In the genomic region with DNA sequence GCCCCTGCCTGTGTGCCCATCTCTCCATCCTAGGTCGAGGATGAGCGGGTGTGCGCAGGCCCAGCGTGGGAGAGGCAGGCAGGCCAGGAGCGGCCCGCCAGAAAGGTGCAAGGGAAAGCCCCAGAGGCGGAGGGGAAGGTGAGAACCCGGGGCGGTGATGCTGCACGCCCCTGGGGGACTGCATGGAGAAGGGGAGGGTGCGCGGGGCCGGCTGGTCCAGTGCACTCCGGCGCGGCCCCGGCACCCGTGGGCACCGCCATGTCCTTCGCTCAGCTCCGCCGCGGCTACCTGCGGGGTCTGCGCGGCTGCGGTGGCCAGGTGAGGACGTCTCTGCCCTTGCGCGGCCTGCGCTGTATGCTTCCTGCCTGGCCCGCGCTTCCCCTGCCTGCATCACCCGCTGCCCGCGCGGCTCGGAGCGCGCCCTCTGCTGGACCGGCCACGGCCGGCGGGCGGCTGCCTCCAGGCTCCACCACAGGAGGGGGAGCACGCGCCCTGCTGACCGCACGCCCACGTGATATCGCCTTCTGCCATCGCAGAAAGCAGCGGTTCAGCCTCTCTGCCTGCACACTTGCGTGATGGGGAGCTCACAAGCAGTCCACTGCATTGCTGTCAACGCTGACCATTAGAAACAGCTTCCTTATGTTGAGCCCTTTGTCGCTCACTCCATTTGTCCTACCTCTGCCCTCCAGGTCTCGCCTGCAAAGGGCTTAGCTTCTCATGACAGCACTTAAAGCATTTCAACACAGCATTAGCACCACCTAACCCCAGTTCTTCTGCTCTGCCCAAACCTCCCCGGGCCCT, we compare ENCODE assay signal across 8 cellular contexts.
DNase-seq lines count a peak whose midpoint lies in the region; ATAC-seq and TF ChIP-seq lines count a peak whose summit lies in the region.

No MANE protein-coding gene starts in this region.

- WGBS in heart left ventricle, 4 donors, result 10 to 19% (median 12%) methylated on average over 43 to 58 of the region's 58 CpGs

- no peaks in the 10 kb centered on the region for H3K36me3 ChIP-seq in heart left ventricle

- H3K9me3 ChIP-seq in heart left ventricle, result no peaks in the 10 kb centered on the region

- in situ Hi-C loops in ACHN (cut with HindIII; ENCODE audit: low pct_ligation_motif_present, low pct_unique_long_range_greater_than_20kb, low sequenced_read_pairs), result no loop called here

- H3K36me3 Mint-ChIP-seq in activated naive CD8-positive, alpha-beta T cell, result no peaks in the 10 kb centered on the region

- DNase-seq in ACHN (peak; percentile 56), RPMI7951 (ENCODE audit: low read depth) (peak; percentile 80), heart left ventricle (peak; percentile 88 to 93 (median 90)), pulmonary artery endothelial cell (ENCODE audit: low read depth, low spot score) (peak; percentile 26), ureter (ENCODE audit: low spot score) (peak; percentile 88)

- TF ChIP-seq POLR2A in heart left ventricle (IDR thresholded peaks at IDR 0.05), result no peak

- H3K27me3 Mint-ChIP-seq in activated naive CD8-positive, alpha-beta T cell, result peaks cover 14% of the 10 kb centered on the region

- peaks cover 0 to 12% (median 10%) of the 10 kb centered on the region in 12 donors for H3K4me1 ChIP-seq in heart left ventricle

- peaks cover 11% of the 10 kb centered on the region for H3K4me1 Mint-ChIP-seq in activated naive CD8-positive, alpha-beta T cell (ENCODE audit: low read depth)

- H3K4me3 Mint-ChIP-seq in activated naive CD8-positive, alpha-beta T cell, result peak overlapping the region; percentile 72

- H3K9me3 Mint-ChIP-seq in activated naive CD8-positive, alpha-beta T cell (ENCODE audit: low read depth), result peaks cover 5% of the 10 kb centered on the region

- intact Hi-C loops in heart left ventricle (cut with DNase I), result loop anchor here (1.0 to 10.0 kb wide), 16 partner anchors 71 to 639 kb away; partner anchors contain the start of gene CXCL12 (in 4 of the 10)

- no peaks in the 10 kb centered on the region for H3K27me3 ChIP-seq in heart left ventricle

- H3K27ac Mint-ChIP-seq in activated naive CD8-positive, alpha-beta T cell, result no peak overlapping the region

- peak overlapping the region in 10 of 12 donors; percentile 38 to 60 (median 50) for H3K4me3 ChIP-seq in heart left ventricle

- peak overlapping the region in 6 of 12 donors; percentile 18 to 73 (median 48) for H3K27ac ChIP-seq in heart left ventricle

- peak; percentile 85 for ATAC-seq in GM18861 (IDR thresholded peaks at IDR 0.05; ENCODE audit: unreplicated experiment)
- peak; percentile 73 for ATAC-seq in HG03095 (IDR thresholded peaks at IDR 0.05; ENCODE audit: unreplicated experiment)
- peak; percentile 84 to 99 (median 97) for ATAC-seq in heart left ventricle

- peak; percentile 79 to 100 (median 98) for TF ChIP-seq CTCF in heart left ventricle (IDR thresholded peaks at IDR 0.05)

Comparison
In these comparisons a context has a peak if more than half of its experiments do, and no peak if none do; other contexts are left out.
1. DNase-seq: peak in every context shown above with its lines; median percentile 90 in heart left ventricle; 88 in ureter; 80 in RPMI7951; 56 in ACHN; 26 in pulmonary artery endothelial cell.